In the genomic region with DNA sequence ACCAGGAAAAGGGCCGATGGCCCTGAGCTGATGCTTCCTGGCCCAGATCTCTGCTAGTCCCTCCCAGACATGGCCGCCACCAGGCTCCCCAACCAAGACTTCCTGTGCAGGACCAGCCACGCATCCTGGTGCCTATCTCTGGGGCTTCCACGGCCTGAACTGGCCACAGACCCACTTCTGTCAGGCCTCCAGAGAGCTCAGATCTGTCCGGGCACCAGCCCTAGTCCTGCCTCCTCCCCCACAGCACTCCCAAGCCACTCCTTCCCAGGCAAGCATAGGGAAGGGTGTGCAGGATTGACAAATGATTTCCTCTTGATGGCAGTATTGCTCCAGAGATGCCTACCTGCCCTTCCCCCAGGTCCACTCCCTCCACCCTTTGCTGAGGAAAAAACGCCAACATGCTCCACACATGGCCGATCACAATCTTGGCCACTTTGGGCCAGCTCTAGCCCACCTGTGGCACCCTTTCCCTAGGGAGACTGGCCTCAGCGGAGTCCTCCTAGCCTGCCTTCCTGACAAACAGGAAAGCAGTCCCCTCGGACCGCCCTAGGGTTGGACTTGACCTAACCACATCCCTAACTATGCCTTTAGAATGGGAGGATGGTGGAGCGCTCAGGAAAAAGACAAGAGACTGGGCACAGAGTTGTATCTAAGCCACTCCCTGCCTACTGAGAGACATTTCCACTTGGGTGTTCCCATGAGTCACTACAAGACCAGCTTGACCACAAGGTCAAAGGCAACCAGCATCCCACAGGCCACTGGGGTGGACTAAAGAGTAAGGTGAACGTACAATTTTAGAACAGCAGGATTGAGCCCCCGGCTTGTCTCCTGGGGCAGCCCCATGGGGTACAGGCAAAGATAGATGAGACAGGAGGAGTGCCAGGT, we compare ENCODE assay signal across 8 cellular contexts.
DNase-seq lines count a peak whose midpoint lies in the region; ATAC-seq and TF ChIP-seq lines count a peak whose summit lies in the region.

No MANE protein-coding gene starts in this region.

- no peak overlapping the region for H3K4me3 ChIP-seq in fibroblast of pulmonary artery (replicated peaks; ENCODE audit: low read depth, low read length)

- ATAC-seq in GM19438 (IDR thresholded peaks at IDR 0.05; ENCODE audit: low read depth, unreplicated experiment) (peak; percentile 70), HG03565 (IDR thresholded peaks at IDR 0.05; ENCODE audit: unreplicated experiment) (peak; percentile 71), HG03457 (IDR thresholded peaks at IDR 0.05; ENCODE audit: unreplicated experiment) (no peak)

- DNase-seq in COLO829 (ENCODE audit: low spot score) (peak; percentile 80), RKO (ENCODE audit: low spot score) (peak; percentile 61), fibroblast of pulmonary artery (ENCODE audit: low read depth) (peak; percentile 21), putamen (ENCODE audit: low spot score) (peak; percentile 54), AG20443 (ENCODE audit: low spot score) (no peak)

- no peak for TF ChIP-seq CTCF in fibroblast of pulmonary artery (IDR thresholded peaks at IDR 0.05; ENCODE audit: low read length, missing control alignments)
